Comparison of ENCODE assay signal across 11 cellular contexts in genomic region chr16:73122604-73123386, GRCh38.
DNase-seq lines count a peak whose midpoint lies in the region; ATAC-seq lines count a peak whose summit lies in the region.
"Had no signal": no experiment of that assay in that cellular context is flagged by ENCODE, and none has a peak within 500 bp of the region (broad histone marks: within the 10 kb centered on the region; RNA-seq: fewer than 3 reads in every experiment).

No MANE protein-coding gene starts in this region.

- H3K27me3 Mint-ChIP-seq in naive thymus-derived CD8-positive, alpha-beta T cell: peaks cover 0 to 40% (median 0%) of the 10 kb centered on the region in 5 donors

- POLR2A ChIA-PET in naive thymus-derived CD8-positive, alpha-beta T cell (lab: Charles Lee): no interaction called here

- no peak overlapping the region for H3K4me3 ChIP-seq in NT2/D1 (ENCODE audit: insufficient read length, low read depth)
- H3K4me3 ChIP-seq: uterus had no signal

- peak in 1 of 2 donors; percentile 81 for ATAC-seq in naive thymus-derived CD8-positive, alpha-beta T cell
- ATAC-seq in GM18909 (IDR thresholded peaks at IDR 0.05; ENCODE audit: poor library complexity, unreplicated experiment) (no peak), GM18498 (IDR thresholded peaks at IDR 0.05; ENCODE audit: unreplicated experiment) (no peak), GM18867 (IDR thresholded peaks at IDR 0.05; ENCODE audit: unreplicated experiment) (no peak)

- peaks cover 0 to 2% (median 0%) of the 10 kb centered on the region in 3 donors for H3K36me3 Mint-ChIP-seq in naive thymus-derived CD8-positive, alpha-beta T cell

- peaks cover 0 to 19% (median 9%) of the 10 kb centered on the region in 9 donors for H3K9me3 Mint-ChIP-seq in naive thymus-derived CD8-positive, alpha-beta T cell

- peak overlapping the region; percentile 26 to 77 (median 42) for H3K4me3 Mint-ChIP-seq in naive thymus-derived CD8-positive, alpha-beta T cell

- H3K4me1 Mint-ChIP-seq in naive thymus-derived CD8-positive, alpha-beta T cell: peaks cover 3 to 31% (median 12%) of the 10 kb centered on the region in 4 donors

- 0 out of 2 replicates have a peak, but pooled peaks cover 2% of the 10 kb centered on the region for H3K9me3 ChIP-seq in NT2/D1 (ENCODE audit: insufficient read depth, low read length)
- H3K9me3 ChIP-seq: uterus had no signal

- DNase-seq in AML-193 (lab: John Stamatoyannopoulos, UW) (peak; percentile 1 to 6), NT2/D1 (ENCODE audit: low read depth, low spot score) (no peak), epidermal melanocyte (ENCODE audit: insufficient read length, low spot score) (peak; percentile 47), HCEC 1CT (no peak)
- DNase-seq in naive thymus-derived CD8-positive, alpha-beta T cell: peak in 2 of 10 donors; percentile 7 to 29
- DNase-seq: Caco-2, NCI-H1092 had no signal

- H3K27ac Mint-ChIP-seq in naive thymus-derived CD8-positive, alpha-beta T cell: peak overlapping the region in 7 of 10 donors; percentile 28 to 89 (median 71)

- H3K9ac ChIP-seq in NT2/D1 (ENCODE audit: insufficient read length, low read depth): peak overlapping the region; percentile 33

- no peaks in the 10 kb centered on the region for H3K36me3 ChIP-seq in NT2/D1 (ENCODE audit: insufficient read depth, insufficient read length, low read length)
- H3K36me3 ChIP-seq: uterus had no signal

- no peaks in the 10 kb centered on the region for H3K4me1 ChIP-seq in NT2/D1 (ENCODE audit: insufficient read depth, insufficient read length)
- H3K4me1 ChIP-seq: Caco-2 had no signal

- no peaks in the 10 kb centered on the region for H3K27me3 ChIP-seq in NT2/D1 (ENCODE audit: insufficient read depth, insufficient read length)
- H3K27me3 ChIP-seq: uterus had no signal

Comparison
In these comparisons a context has a peak if more than half of its experiments do, and no peak if none do; other contexts are left out.
1. DNase-seq: peak in AML-193 (2 of 2) and epidermal melanocyte (single experiment); none in NT2/D1 (single experiment) and HCEC 1CT (single experiment).